ENCODE assay signal across 8 cellular contexts in the genomic region with DNA sequence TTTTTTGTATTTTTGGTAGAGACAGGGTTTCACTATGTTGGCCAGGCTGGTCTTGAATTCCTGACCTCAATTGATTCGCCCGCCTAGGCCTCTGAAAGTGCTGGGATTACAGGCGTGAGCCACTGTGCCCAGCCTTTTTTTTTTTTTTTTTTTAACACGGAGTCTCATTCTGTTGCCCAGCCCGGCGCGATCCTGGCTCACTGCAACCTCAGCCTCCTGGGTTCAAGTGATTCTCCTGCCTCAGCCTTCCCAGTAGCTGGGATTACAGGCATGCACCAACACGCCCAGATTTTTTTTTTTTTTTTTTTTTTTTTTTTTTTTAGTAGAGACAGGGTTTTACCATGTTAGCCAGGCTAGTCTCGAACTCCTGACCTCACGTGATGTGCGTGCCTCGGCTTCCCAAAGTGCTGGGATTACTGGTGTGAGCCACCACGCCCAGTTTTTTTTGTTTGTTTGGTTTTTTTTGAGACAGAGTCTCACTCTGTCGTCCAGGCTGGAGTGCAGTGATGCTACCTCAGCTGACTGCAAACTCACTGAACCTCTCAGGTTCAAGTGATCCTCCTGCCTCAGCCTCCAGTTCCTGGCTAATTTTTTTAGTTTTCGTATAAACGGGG. TPM values are rescaled to one million over a fixed set of nuclear protein-coding genes. Genes with fewer than 3 reads are reported as not detected.
DNase-seq lines count a peak whose midpoint lies in the region; ATAC-seq and TF ChIP-seq lines count a peak whose summit lies in the region.
"Not testable (repeated sequence)": the region's sequence is repeated elsewhere in the genome, so short reads cannot be mapped to it uniquely, and the experiment has no call there.

No MANE protein-coding gene starts in this region.

- H3K9ac ChIP-seq in HCT116 (ENCODE audit: low read length): peak overlapping the region; percentile 86
- H3K9ac ChIP-seq in smooth muscle cell (ENCODE audit: low read depth): not testable (repeated sequence)

- H3K79me2 ChIP-seq in HCT116 (ENCODE audit: insufficient read depth, low read length); smooth muscle cell (ENCODE audit: low read depth): not testable (repeated sequence)

- TF ChIP-seq POLR2A in HCT116 (IDR thresholded peaks at IDR 0.05; ENCODE audit: borderline replicate concordance, extremely low read depth, insufficient read depth, insufficient read length): not testable (repeated sequence)

- H3K27ac Mint-ChIP-seq in activated naive CD4-positive, alpha-beta T cell treated with anti-CD3 and anti-CD28 coated beads, Interleukin-2, amount 10 ng/mL, durations not matched to agents 7 days and 5 days: peak overlapping the region; percentile 99
- peak overlapping the region; percentile 96 to 100 (median 98) for H3K27ac Mint-ChIP-seq in naive thymus-derived CD4-positive, alpha-beta T cell

- not testable (repeated sequence) for H3K36me3 ChIP-seq in A673 (ENCODE audit: insufficient read depth, low read length, poor library complexity, severe bottlenecking); smooth muscle cell (ENCODE audit: low read depth)
- H3K36me3 ChIP-seq in HCT116 (ENCODE audit: control insufficient read depth in 1 of 2, insufficient read depth in 2 of 2, low read length in 2 of 2): peaks cover under 1 to 14% of the 10 kb centered on the region in 2 experiments; a peak in 2 of 4 replicates
- H3K36me3 ChIP-seq in naive thymus-derived CD4-positive, alpha-beta T cell (ENCODE audit: control insufficient read depth in 2 of 3, insufficient read depth in 3 of 3, low read length in 3 of 3): peaks cover 0 to 16% (median 0%) of the 10 kb centered on the region in 3 experiments

- intact Hi-C loops in A673 (cut with micrococcal nuclease; ENCODE audit: unreplicated experiment); HCT116 (cut with micrococcal nuclease); right cardiac atrium (cut with DNase I): not testable (repeated sequence)
- intact Hi-C loops in dorsolateral prefrontal cortex (cut with DNase I): loop anchor here in 1 of 2 donors (10.0 kb wide), 1 partner anchor 142 kb away; no protein-coding TSS in a partner anchor
- intact Hi-C loops in naive thymus-derived CD4-positive, alpha-beta T cell (cut with micrococcal nuclease): loop anchor here (5.0 to 10.0 kb wide), 4 partner anchors 311 to 752 kb away; a partner anchor contains a TSS

- H3K36me3 Mint-ChIP-seq in activated naive CD4-positive, alpha-beta T cell treated with anti-CD3 and anti-CD28 coated beads, Interleukin-2, amount 10 ng/mL, durations not matched to agents 7 days and 5 days; naive thymus-derived CD4-positive, alpha-beta T cell: not testable (repeated sequence)

- peak overlapping the region; percentile 83 for H3K27ac ChIP-seq in A673 (ENCODE audit: low read depth, low read length, poor library complexity, severe bottlenecking)
- H3K27ac ChIP-seq in HCT116 (ENCODE audit: low read depth, low read length): peak overlapping the region; percentile 93
- peak overlapping the region; percentile 91 for H3K27ac ChIP-seq in RWPE1
- H3K27ac ChIP-seq in dorsolateral prefrontal cortex: peak overlapping the region in 57 of 59 donors; percentile 49 to 96 (median 87)
- peak overlapping the region; percentile 85 for H3K27ac ChIP-seq in right cardiac atrium (ENCODE audit: low read length)
- H3K27ac ChIP-seq in naive thymus-derived CD4-positive, alpha-beta T cell (ENCODE audit: low read depth, low read length): peak overlapping the region; percentile 93
- H3K27ac ChIP-seq in smooth muscle cell (ENCODE audit: low read depth): peak overlapping the region; percentile 61

- not testable (repeated sequence) for H4K20me1 ChIP-seq in HCT116 (ENCODE audit: insufficient read depth); smooth muscle cell (ENCODE audit: low read depth)

- peak overlapping the region; percentile 97 for H3K4me3 Mint-ChIP-seq in activated naive CD4-positive, alpha-beta T cell treated with anti-CD3 and anti-CD28 coated beads, Interleukin-2, amount 10 ng/mL, durations not matched to agents 7 days and 5 days
- H3K4me3 Mint-ChIP-seq in naive thymus-derived CD4-positive, alpha-beta T cell: peak overlapping the region; percentile 84 to 100 (median 96)

- H3K9me3 Mint-ChIP-seq in activated naive CD4-positive, alpha-beta T cell treated with anti-CD3 and anti-CD28 coated beads, Interleukin-2, amount 10 ng/mL, durations not matched to agents 7 days and 5 days; naive thymus-derived CD4-positive, alpha-beta T cell: not testable (repeated sequence)

- H3K4me1 Mint-ChIP-seq in activated naive CD4-positive, alpha-beta T cell treated with anti-CD3 and anti-CD28 coated beads, Interleukin-2, amount 10 ng/mL, durations not matched to agents 7 days and 5 days: peaks cover 44% of the 10 kb centered on the region
- peaks cover 0 to 36% (median 23%) of the 10 kb centered on the region in 7 donors for H3K4me1 Mint-ChIP-seq in naive thymus-derived CD4-positive, alpha-beta T cell

- WGBS in right cardiac atrium: 36% methylated on average over 16 of the region's 16 CpGs
- WGBS in smooth muscle cell (ENCODE audit: low lambda C conversion rate): 61% methylated on average over 15 of the region's 16 CpGs

- POLR2A ChIA-PET in A673 (lab: Charles Lee; ENCODE audit: low non-redundant PET); RWPE1 (lab: Yijun Ruan, JAX; ENCODE audit: low non-redundant PET): not testable (repeated sequence)
- POLR2A ChIA-PET in HCT116 (lab: Charles Lee): interaction anchor here (1.4 kb wide), 1 partner anchor 13 kb away, joined by 6 read pairs; a partner anchor contains a TSS
- POLR2A ChIA-PET in naive thymus-derived CD4-positive, alpha-beta T cell (lab: Charles Lee): interaction anchor here (0.6 to 6.0 kb wide), 14 partner anchors 10 to 828 kb away, joined by 3 to 89 read pairs (median 5); a partner anchor contains a TSS

- CTCF ChIA-PET in A673 (lab: Charles Lee); HCT116 (lab: Charles Lee): not testable (repeated sequence)
- CTCF ChIA-PET in RWPE1 (lab: Yijun Ruan, JAX): interaction anchor here (0.6 kb wide), 1 partner anchor 350 kb away, joined by 3 read pairs; no protein-coding TSS in a partner anchor
- CTCF ChIA-PET in activated naive CD4-positive, alpha-beta T cell treated with anti-CD3 and anti-CD28 coated beads, Interleukin-2, amount 10 ng/mL, durations not matched to agents 7 days and 5 days (lab: Charles Lee): interaction anchor here (2.0 kb wide), 1 partner anchor 13 kb away, joined by 7 read pairs; a partner anchor contains a TSS
- CTCF ChIA-PET in naive thymus-derived CD4-positive, alpha-beta T cell (lab: Charles Lee): interaction anchor here (1.5 to 1.6 kb wide), 2 partner anchors 20 to 21 kb away, joined by 3 to 4 read pairs; a partner anchor contains a TSS

- not testable (repeated sequence) for H3K4me1 ChIP-seq in A673 (ENCODE audit: insufficient read depth, low read length, poor library complexity, severe bottlenecking); right cardiac atrium (ENCODE audit: control insufficient read depth, insufficient read depth, low read length); naive thymus-derived CD4-positive, alpha-beta T cell (ENCODE audit: control insufficient read depth in 2 of 2, insufficient read depth in 2 of 2, low read length in 2 of 2); smooth muscle cell (ENCODE audit: low read depth)
- H3K4me1 ChIP-seq in HCT116 (ENCODE audit: control insufficient read depth in 1 of 2, insufficient read depth in 2 of 2, low read length in 2 of 2): peaks cover 12 to 47% of the 10 kb centered on the region in 2 experiments

- RAD21 ChIA-PET in HCT116 (lab: Charles Lee; ENCODE audit: low non-redundant PET in 1 of 2, low total read pairs in 2 of 2, uncharacterized antibody in 2 of 2, unreplicated experiment in 2 of 2): not testable (repeated sequence)

- BruUV-seq in A673 (replicated peaks; lab: Mats Ljungman, UMichigan); HCT116 (replicated peaks; lab: Mats Ljungman, UMichigan): not testable (repeated sequence)

- not testable (repeated sequence) for DNase-seq in A673 (ENCODE audit: low spot score); HCT116 (ENCODE audit: low read depth, low spot score); RWPE1 (ENCODE audit: low spot score); activated naive CD4-positive, alpha-beta T cell treated with anti-CD3 and anti-CD28 coated beads, Interleukin-2, amount 10 ng/mL, durations not matched to agents 7 days and 5 days; dorsolateral prefrontal cortex; naive thymus-derived CD4-positive, alpha-beta T cell; smooth muscle cell (lab: John Stamatoyannopoulos, UW; ENCODE audit: unreplicated experiment)
- DNase-seq in right cardiac atrium: peak in 2 of 3 donors; percentile 53 to 65

- not testable (repeated sequence) for TF ChIP-seq CTCF in A673 (conservative IDR thresholded peaks at IDR 0.05; ENCODE audit: low read depth, low read length); HCT116 (IDR thresholded peaks at IDR 0.05 in 2 of 3, conservative IDR thresholded peaks at IDR 0.05 in 1 of 3; ENCODE audit: borderline replicate concordance in 1 of 3, insufficient read depth in 1 of 3, low read depth in 2 of 3, low read length in 2 of 3); RWPE1 (conservative IDR thresholded peaks at IDR 0.05; ENCODE audit: low read depth); dorsolateral prefrontal cortex (IDR thresholded peaks at IDR 0.05 in 54 of 56, conservative IDR thresholded peaks at IDR 0.05 in 2 of 56; ENCODE audit: low read depth in 1 of 56, partially characterized antibody in 56 of 56); smooth muscle cell (IDR thresholded peaks at IDR 0.05; ENCODE audit: borderline replicate concordance, insufficient read depth, poor library complexity, severe bottlenecking)

- H3K4me3 ChIP-seq in A673 (ENCODE audit: low read depth, low read length, poor library complexity, severe bottlenecking): peak overlapping the region; percentile 61
- H3K4me3 ChIP-seq in HCT116 (replicated peaks in 1 of 2; ENCODE audit: low read depth in 1 of 2, low read length in 2 of 2): peak overlapping the region; percentile 53 to 67
- peak overlapping the region; percentile 48 to 91 (median 72) for H3K4me3 ChIP-seq in dorsolateral prefrontal cortex
- H3K4me3 ChIP-seq in right cardiac atrium (ENCODE audit: low read length): not testable (repeated sequence)
- peak overlapping the region; percentile 71 for H3K4me3 ChIP-seq in naive thymus-derived CD4-positive, alpha-beta T cell (ENCODE audit: low read length)
- peak overlapping the region; percentile 65 for H3K4me3 ChIP-seq in smooth muscle cell

- H3K4me2 ChIP-seq in HCT116 (ENCODE audit: low read length): peak overlapping the region; percentile 97
- peak overlapping the region; percentile 93 for H3K4me2 ChIP-seq in smooth muscle cell

- H3K27me3 ChIP-seq in A673 (replicated peaks; ENCODE audit: insufficient read depth, low read depth, low read length, poor library complexity); HCT116 (ENCODE audit: insufficient read depth, low read length); dorsolateral prefrontal cortex; right cardiac atrium (ENCODE audit: control insufficient read depth, insufficient read depth); naive thymus-derived CD4-positive, alpha-beta T cell (ENCODE audit: control insufficient read depth in 2 of 2, insufficient read depth in 2 of 2, low read length in 2 of 2); smooth muscle cell (ENCODE audit: low read depth): not testable (repeated sequence)

- H3K9me2 ChIP-seq in HCT116 (ENCODE audit: insufficient read depth): not testable (repeated sequence)

- H3K9me3 ChIP-seq in A673 (ENCODE audit: low read depth, low read length, poor library complexity, severe bottlenecking); HCT116 (ENCODE audit: control insufficient read depth in 1 of 2, insufficient read depth in 1 of 2, low read depth in 1 of 2, low read length in 2 of 2); right cardiac atrium (ENCODE audit: control insufficient read depth, low read length); naive thymus-derived CD4-positive, alpha-beta T cell (ENCODE audit: control insufficient read depth in 2 of 3, low read length in 3 of 3); smooth muscle cell (replicated peaks; ENCODE audit: low read depth): not testable (repeated sequence)

- H2AFZ ChIP-seq in HCT116 (ENCODE audit: low read depth, low read length, poor library complexity, severe bottlenecking); smooth muscle cell (ENCODE audit: low read depth): not testable (repeated sequence)

- not testable (repeated sequence) for H3K27me3 Mint-ChIP-seq in activated naive CD4-positive, alpha-beta T cell treated with anti-CD3 and anti-CD28 coated beads, Interleukin-2, amount 10 ng/mL, durations not matched to agents 7 days and 5 days; naive thymus-derived CD4-positive, alpha-beta T cell

- H3F3A ChIP-seq in smooth muscle cell (ENCODE audit: low read depth): peaks cover 15% of the 10 kb centered on the region

- ATAC-seq in HCT116; right cardiac atrium; naive thymus-derived CD4-positive, alpha-beta T cell: not testable (repeated sequence)

- not testable (repeated sequence) for TF ChIP-seq RAD21 in HCT116 (IDR thresholded peaks at IDR 0.05; ENCODE audit: low read depth)

RNA-seq across cellular contexts. Expression of a gene that starts 2.0 kb away (rescaled TPM):
- total RNA-seq in A673 (2021) (not detected in 2 replicates), HCT116 (2021; ENCODE audit: unreplicated experiment) (0.32 TPM), dorsolateral prefrontal cortex (1 to 10 TPM in 12 of 120 experiments, under 1 TPM in 39, not detected in 69; 0.32 to 1.7 (median 0.77) TPM), right cardiac atrium (not detected), smooth muscle cell (not detected in 2 replicates)
- polyA plus RNA-seq in HCT116 (2012): 2.0 and 3.8 TPM in 2 replicates
- polyA plus RNA-seq in right cardiac atrium (0.27 TPM), smooth muscle cell (1.7 and 5.1 TPM in 2 replicates)
- 1 to 10 TPM in 3 of 5 experiments, not detected in 2; 1.4 to 3.3 (median 2.8) TPM for total RNA-seq in naive thymus-derived CD4-positive, alpha-beta T cell
- 1 to 10 TPM; 3.7 to 7.3 TPM for polyA plus RNA-seq in naive thymus-derived CD4-positive, alpha-beta T cell

RNA-seq across cellular contexts. Expression of a gene that starts 4.6 kb away (rescaled TPM):
- total RNA-seq in A673 (2021): 31.6 and 37.9 TPM in 2 replicates
- total RNA-seq in HCT116 (2021; ENCODE audit: unreplicated experiment): 36.1 TPM
- 12.3 and 20.8 TPM in 2 replicates for polyA plus RNA-seq in HCT116 (2012)
- 100 to 1,000 TPM in 95 of 120 experiments, 10 to 100 TPM in 25; 75.2 to 164 (median 115) TPM for total RNA-seq in dorsolateral prefrontal cortex
- 10 to 100 TPM; 35.7 to 44.9 (median 37.8) TPM for total RNA-seq in right cardiac atrium
- polyA plus RNA-seq in right cardiac atrium: 18.0 TPM
- 10 to 100 TPM; 52.2 to 71.5 (median 58.3) TPM for total RNA-seq in naive thymus-derived CD4-positive, alpha-beta T cell
- polyA plus RNA-seq in naive thymus-derived CD4-positive, alpha-beta T cell: 10 to 100 TPM; 30.7 to 43.5 TPM
- total RNA-seq in smooth muscle cell: 22.3 and 23.8 TPM in 2 replicates
- 16.4 and 25.4 TPM in 2 replicates for polyA plus RNA-seq in smooth muscle cell

RNA-seq across cellular contexts. Expression of a gene that starts 13.1 kb away (rescaled TPM):
- total RNA-seq in A673 (2021) (52.2 and 53.3 TPM in 2 replicates), HCT116 (2021; ENCODE audit: unreplicated experiment) (42.9 TPM), dorsolateral prefrontal cortex (10 to 100 TPM; 26.9 to 73.4 (median 42.9) TPM), right cardiac atrium (10 to 100 TPM; 10.6 to 16.5 (median 14.4) TPM), smooth muscle cell (12.0 and 15.7 TPM in 2 replicates)
- polyA plus RNA-seq in HCT116 (2012): 12.6 and 16.4 TPM in 2 replicates
- polyA plus RNA-seq in right cardiac atrium (12.1 TPM), smooth muscle cell (14.2 and 20.8 TPM in 2 replicates)
- 100 to 1,000 TPM in 4 of 5 experiments, 10 to 100 TPM in 1; 60.0 to 258 (median 112) TPM for total RNA-seq in naive thymus-derived CD4-positive, alpha-beta T cell
- polyA plus RNA-seq in naive thymus-derived CD4-positive, alpha-beta T cell: 10 to 100 TPM; 15.0 to 22.5 TPM

RNA-seq across cellular contexts. Expression of a gene that starts 19.5 kb away (rescaled TPM):
- total RNA-seq in A673 (2021) (231 and 252 TPM in 2 replicates), HCT116 (2021; ENCODE audit: unreplicated experiment) (187 TPM), dorsolateral prefrontal cortex (100 to 1,000 TPM; 283 to 670 (median 496) TPM), right cardiac atrium (100 to 1,000 TPM; 153 to 180 (median 179) TPM), smooth muscle cell (50.5 and 99.2 TPM in 2 replicates)
- polyA plus RNA-seq in HCT116 (2012): 186 and 193 TPM in 2 replicates
- polyA plus RNA-seq in right cardiac atrium (206 TPM), smooth muscle cell (207 and 265 TPM in 2 replicates)
- total RNA-seq in naive thymus-derived CD4-positive, alpha-beta T cell: 100 to 1,000 TPM in 4 of 5 experiments, 10 to 100 TPM in 1; 98.2 to 303 (median 113) TPM
- 10 to 100 TPM; 76.5 to 96.9 TPM for polyA plus RNA-seq in naive thymus-derived CD4-positive, alpha-beta T cell

RNA-seq across cellular contexts. Expression of a gene that starts 58.3 kb away (rescaled TPM):
- total RNA-seq in A673 (2021): 24.2 and 27.1 TPM in 2 replicates
- total RNA-seq in HCT116 (2021; ENCODE audit: unreplicated experiment): 24.6 TPM
- 8.2 and 8.4 TPM in 2 replicates for polyA plus RNA-seq in HCT116 (2012)
- 10 to 100 TPM; 27.5 to 97.0 (median 62.6) TPM for total RNA-seq in dorsolateral prefrontal cortex
- total RNA-seq in right cardiac atrium: 10 to 100 TPM; 11.6 to 15.5 (median 13.0) TPM
- polyA plus RNA-seq in right cardiac atrium: 5.7 TPM
- 10 to 100 TPM in 2 of 5 experiments, 1 to 10 TPM in 3; 5.4 to 13.5 (median 9.2) TPM for total RNA-seq in naive thymus-derived CD4-positive, alpha-beta T cell
- 1 to 10 TPM; 1.7 to 2.5 TPM for polyA plus RNA-seq in naive thymus-derived CD4-positive, alpha-beta T cell
- 5.1 and 9.2 TPM in 2 replicates for total RNA-seq in smooth muscle cell
- polyA plus RNA-seq in smooth muscle cell: 4.9 and 5.5 TPM in 2 replicates
